Comparison of ENCODE assay signal across 12 cellular contexts in the genomic region with DNA sequence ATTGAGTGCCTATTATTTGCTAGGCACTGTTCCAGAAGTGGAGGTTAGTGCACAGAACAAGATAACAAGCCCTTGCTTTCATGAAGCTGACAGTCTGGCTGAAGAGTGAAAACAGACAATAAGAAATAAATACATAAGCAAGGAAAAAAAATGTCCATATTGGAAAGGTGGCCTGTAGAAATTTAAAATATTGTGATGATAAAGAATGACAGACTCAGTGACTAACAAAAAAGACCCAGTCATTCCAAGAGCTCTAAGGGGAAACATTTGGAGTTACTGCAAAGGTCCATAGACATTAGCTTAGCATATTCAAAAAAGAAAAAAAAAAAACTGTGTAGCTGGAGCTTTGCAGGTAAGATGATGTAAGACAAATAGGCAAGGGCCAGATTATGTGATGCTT. TPM values are rescaled to one million over a fixed set of nuclear protein-coding genes. Genes with fewer than 3 reads are reported as not detected.
DNase-seq lines count a peak whose midpoint lies in the region; ATAC-seq and TF ChIP-seq lines count a peak whose summit lies in the region.
"Had no signal": no experiment of that assay in that cellular context is flagged by ENCODE, and none has a peak within 500 bp of the region (broad histone marks: within the 10 kb centered on the region; RNA-seq: fewer than 3 reads in every experiment).

No MANE protein-coding gene starts in this region.

- 0 out of 2 replicates have a peak overlapping the region, but pooled peaks have one; percentile 47 for H3K14ac ChIP-seq in IMR-90 (replicated peaks; ENCODE audit: low read depth, low read length)

- H2BK15ac ChIP-seq in IMR-90 (ENCODE audit: low read depth, low read length), result no peak overlapping the region

- no peak overlapping the region for H2AK5ac ChIP-seq in IMR-90 (ENCODE audit: low read depth, low read length)

- dilution Hi-C loops in IMR-90 (cut with HindIII; ENCODE audit: low sequenced_read_pairs, unreplicated experiment), result no loop called here
- dilution Hi-C loops in mammary epithelial cell (cut with HindIII; ENCODE audit: low sequenced_read_pairs), result no loop called here

- BruUV-seq in IMR-90 (replicated peaks; lab: Mats Ljungman, UMichigan) (no TSS peak), mammary epithelial cell (replicated peaks; lab: Mats Ljungman, UMichigan) (no TSS peak)

- CTCF ChIA-PET in IMR-90 (lab: Yijun Ruan, JAX), result interaction anchor here (0.9 to 1.0 kb wide), 2 partner anchors 89 to 131 kb away, joined by 3 to 5 read pairs; no protein-coding TSS in a partner anchor
- CTCF ChIA-PET in mammary epithelial cell (lab: Charles Lee; ENCODE audit: low non-redundant PET), result no interaction called here

- H3K9me3 ChIP-seq in BLaER1 treated with 17β-estradiol and CSF1 and Interleukin-3, amounts not matched to agents 10 nM and 100 nM (replicated peaks in 1 of 11), result no peaks in the 10 kb centered on the region
- no peaks in the 10 kb centered on the region for H3K9me3 ChIP-seq in IMR-90 (ENCODE audit: control insufficient read depth, insufficient read depth, low read length)
- H3K9me3 ChIP-seq in mammary epithelial cell (replicated peaks; ENCODE audit: insufficient read depth, low read length), result no peaks in the 10 kb centered on the region
- H3K9me3 ChIP-seq in osteoblast (ENCODE audit: low read depth, low read length), result no peaks in the 10 kb centered on the region

- H3K4me1 ChIP-seq in BLaER1 treated with 17β-estradiol and CSF1 and Interleukin-3, amounts not matched to agents 10 nM and 100 nM, result peaks cover 31 to 79% (median 49%) of the 10 kb centered on the region in 10 experiments
- H3K4me1 ChIP-seq in IMR-90 (ENCODE audit: control insufficient read depth, insufficient read depth, low read length) (peaks cover 1% of the 10 kb centered on the region; the same call in 1 of the 2 replicates), mammary epithelial cell (ENCODE audit: insufficient read depth, low read length) (peaks cover 55% of the 10 kb centered on the region), osteoblast (ENCODE audit: insufficient read depth, low read length) (peaks cover 47% of the 10 kb centered on the region)

- H3K9me1 ChIP-seq in IMR-90 (ENCODE audit: insufficient read depth, low read length), result no peaks in the 10 kb centered on the region

- peak overlapping the region in 9 of 11 experiments; percentile 88 to 94 (median 93); a peak in 17 of 22 replicates for H3K27ac ChIP-seq in BLaER1 treated with 17β-estradiol and CSF1 and Interleukin-3, amounts not matched to agents 10 nM and 100 nM
- H3K27ac ChIP-seq in IMR-90 (ENCODE audit: insufficient read depth, low read length) (no peak overlapping the region), mammary epithelial cell (ENCODE audit: insufficient read depth, low read depth, low read length) (no peak overlapping the region), osteoblast (ENCODE audit: low read depth, low read length) (no peak overlapping the region)

- H3K18ac ChIP-seq in IMR-90 (ENCODE audit: low read depth, low read length), result no peak overlapping the region

- H4K91ac ChIP-seq in IMR-90 (ENCODE audit: insufficient read depth, low read depth, low read length), result peak overlapping the region; percentile 31; the same call in 1 of the 2 replicates

- no peak for TF ChIP-seq POLR2A in IMR-90 (IDR thresholded peaks at IDR 0.05; ENCODE audit: low read depth, low read length)

- H2BK120ac ChIP-seq in IMR-90 (ENCODE audit: low read depth, low read length), result peak overlapping the region; percentile 52; the same call in 1 of the 2 replicates

- H2BK5ac ChIP-seq in IMR-90 (ENCODE audit: low read depth, low read length, poor library complexity, severe bottlenecking), result peak overlapping the region; percentile 58

- H3K23ac ChIP-seq in IMR-90 (ENCODE audit: low read depth, low read length), result no peak overlapping the region

- TF ChIP-seq RAD21 in IMR-90 (IDR thresholded peaks at IDR 0.05; ENCODE audit: low read length), result no peak

- POLR2A ChIA-PET in IMR-90 (lab: Charles Lee; ENCODE audit: unreplicated experiment), result no interaction called here

- ATAC-seq in IMR-90 (ENCODE audit: low read depth), result no peak

- TF ChIP-seq CTCF in IMR-90 (conservative IDR thresholded peaks at IDR 0.05; ENCODE audit: low read depth, low read length) (no peak), mammary epithelial cell (conservative IDR thresholded peaks at IDR 0.05 in 1 of 2, IDR thresholded peaks at IDR 0.05 in 1 of 2; ENCODE audit: extremely low read depth in 1 of 2, insufficient read depth in 1 of 2, low read depth in 1 of 2, low read length in 2 of 2) (no peak), osteoblast (IDR thresholded peaks at IDR 0.05; ENCODE audit: extremely low read depth, low read depth, low read length) (no peak)

- DNase-seq in IMR-90, result no peak
- no peak for DNase-seq in mammary epithelial cell
- DNase-seq in osteoblast (ENCODE audit: insufficient read length, low spot score, missing footprints), result no peak
- DNase-seq in H7, result no peak
- no peak for DNase-seq in stimulated activated CD4-positive, alpha-beta T cell treated with anti-CD3 and anti-CD28 coated beads, Interleukin-2, amount 100 ng/mL, for 48 hours
- no peak for DNase-seq in NCI-H69 (lab: John Stamatoyannopoulos, UW)
- DNase-seq in stimulated activated CD4-positive, alpha-beta T cell treated with anti-CD3 and anti-CD28 coated beads, Interleukin-15, amount 100 ng/mL, for 24 hours, result no peak
- DNase-seq: activated CD8-positive, alpha-beta memory T cell treated with anti-CD3 and anti-CD28 coated beads, Interleukin-2, amount 50 U/mL, for 48 hours; COR-L47; Karpas-422; NCI-H226 had no signal

- no peak overlapping the region for H2AK9ac ChIP-seq in IMR-90 (replicated peaks; ENCODE audit: low read depth, low read length, poor library complexity)

- H3K79me1 ChIP-seq in IMR-90 (ENCODE audit: low read depth in 1 of 2, low read length in 2 of 2), result peaks cover 0 to 15% of the 10 kb centered on the region in 2 experiments; a peak in 2 of 4 replicates

- in situ Hi-C loops in IMR-90 (cut with MboI; ENCODE audit: low sequenced_read_pairs) (loop anchor here (5.0 kb wide), 1 partner anchor 108 kb away; no protein-coding TSS in a partner anchor), mammary epithelial cell (cut with MboI; ENCODE audit: low sequenced_read_pairs in 2 of 2) (loop anchor here in 1 of 2 donors (5.0 kb wide), 1 partner anchor 113 kb away; no protein-coding TSS in a partner anchor)

- peak overlapping the region in 8 of 11 experiments; percentile 87 to 98 (median 92); a peak in 14 of 22 replicates for H3K9ac ChIP-seq in BLaER1 treated with 17β-estradiol and CSF1 and Interleukin-3, amounts not matched to agents 10 nM and 100 nM
- no peak overlapping the region for H3K9ac ChIP-seq in IMR-90 (ENCODE audit: low read depth, low read length)
- H3K9ac ChIP-seq in mammary epithelial cell (ENCODE audit: insufficient read depth, low read length), result no peak overlapping the region

- peaks cover 0 to 10% (median 0%) of the 10 kb centered on the region in 11 experiments; a peak in 4 of 22 replicates for H4K20me1 ChIP-seq in BLaER1 treated with 17β-estradiol and CSF1 and Interleukin-3, amounts not matched to agents 10 nM and 100 nM
- H4K20me1 ChIP-seq in IMR-90 (ENCODE audit: insufficient read depth, low read length), result peaks cover 3% of the 10 kb centered on the region; the same call in 1 of the 2 replicates
- no peaks in the 10 kb centered on the region for H4K20me1 ChIP-seq in mammary epithelial cell (ENCODE audit: insufficient read depth, low read length)
- peaks cover 4% of the 10 kb centered on the region for H4K20me1 ChIP-seq in osteoblast (ENCODE audit: insufficient read depth, low read length)

- peak overlapping the region; percentile 75 to 97 (median 86) for H3K4me2 ChIP-seq in BLaER1 treated with 17β-estradiol and CSF1 and Interleukin-3, amounts not matched to agents 10 nM and 100 nM
- H3K4me2 ChIP-seq in IMR-90 (ENCODE audit: low read depth, low read length), result no peak overlapping the region
- H3K4me2 ChIP-seq in mammary epithelial cell (ENCODE audit: insufficient read depth, low read depth, low read length), result peak overlapping the region; percentile 92
- no peak overlapping the region for H3K4me2 ChIP-seq in osteoblast (ENCODE audit: insufficient read depth, low read length)

- H2BK20ac ChIP-seq in IMR-90 (ENCODE audit: low read depth, low read length), result no peak overlapping the region

- H2AFZ ChIP-seq in IMR-90 (replicated peaks; ENCODE audit: low read length, poor library complexity) (no peak overlapping the region), mammary epithelial cell (ENCODE audit: low read depth, low read length) (no peak overlapping the region), osteoblast (ENCODE audit: low read length) (peak overlapping the region; percentile 43)

- H3K27me3 ChIP-seq in BLaER1 treated with 17β-estradiol and CSF1 and Interleukin-3, amounts not matched to agents 10 nM and 100 nM, result no peaks in the 10 kb centered on the region; a peak in 1 of 22 replicates
- H3K27me3 ChIP-seq in IMR-90 (ENCODE audit: control insufficient read depth, insufficient read depth, low read length) (no peaks in the 10 kb centered on the region), mammary epithelial cell (ENCODE audit: insufficient read depth, low read length) (no peaks in the 10 kb centered on the region), osteoblast (ENCODE audit: insufficient read depth, low read length) (no peaks in the 10 kb centered on the region), H7 (ENCODE audit: control insufficient read depth, insufficient read depth, low read length) (peaks cover 5% of the 10 kb centered on the region; the same call in 1 of the 2 replicates)

- H3K4ac ChIP-seq in IMR-90 (ENCODE audit: low read depth, low read length), result peak overlapping the region; percentile 47; the same call in 1 of the 2 replicates

- peak overlapping the region in 5 of 10 experiments; percentile 85 to 97 (median 95); a peak in 7 of 20 replicates for H3K4me3 ChIP-seq in BLaER1 treated with 17β-estradiol and CSF1 and Interleukin-3, amounts not matched to agents 10 nM and 100 nM
- no peak overlapping the region for H3K4me3 ChIP-seq in IMR-90 (ENCODE audit: insufficient read depth, low read depth, low read length)
- H3K4me3 ChIP-seq in mammary epithelial cell (replicated peaks in 1 of 3; ENCODE audit: insufficient read depth in 1 of 3, low read depth in 2 of 3, low read length in 3 of 3), result no peak overlapping the region
- no peak overlapping the region for H3K4me3 ChIP-seq in osteoblast (ENCODE audit: insufficient read depth, low read length)
- H3K4me3 ChIP-seq in H7 (ENCODE audit: insufficient read depth, low read depth, low read length), result no peak overlapping the region

- peak overlapping the region; percentile 38 to 43; a peak in 1 of 4 replicates for H4K8ac ChIP-seq in IMR-90 (ENCODE audit: low read depth in 2 of 2, low read length in 2 of 2)

- H4K5ac ChIP-seq in IMR-90 (ENCODE audit: low read depth, low read length), result no peak overlapping the region

- H3K79me2 ChIP-seq in mammary epithelial cell (ENCODE audit: insufficient read depth, low read length), result peaks cover 40% of the 10 kb centered on the region
- H3K79me2 ChIP-seq in osteoblast (ENCODE audit: insufficient read depth, low read length), result peaks cover 37% of the 10 kb centered on the region

- H3K36me3 ChIP-seq in BLaER1 treated with 17β-estradiol and CSF1 and Interleukin-3, amounts not matched to agents 10 nM and 100 nM, result peaks cover 0 to 18% (median 11%) of the 10 kb centered on the region in 11 experiments; a peak in 13 of 22 replicates
- H3K36me3 ChIP-seq in IMR-90 (ENCODE audit: control insufficient read depth, insufficient read depth, low read length) (peaks cover 2% of the 10 kb centered on the region; the same call in 1 of the 2 replicates), mammary epithelial cell (ENCODE audit: insufficient read depth, low read length) (peaks cover 4% of the 10 kb centered on the region), osteoblast (ENCODE audit: insufficient read depth, low read length) (peaks cover 2% of the 10 kb centered on the region), H7 (replicated peaks; ENCODE audit: control insufficient read depth, insufficient read depth, low read length) (no peaks in the 10 kb centered on the region)

- H3K56ac ChIP-seq in IMR-90 (ENCODE audit: extremely low read depth, insufficient read depth, low read length), result no peak overlapping the region

- intact Hi-C loops in IMR-90 (cut with micrococcal nuclease) (loop anchor here (5.0 to 10.0 kb wide), 3 partner anchors 219 to 1122 kb away; no protein-coding TSS in a partner anchor), mammary epithelial cell (cut with micrococcal nuclease) (loop anchor here (5.0 to 10.0 kb wide), 3 partner anchors 47 to 241 kb away; no protein-coding TSS in a partner anchor)

RNA-seq across cellular contexts. Expression of a gene that starts 1.0 kb away (rescaled TPM):
- 88.5 and 115 TPM in 2 replicates for total RNA-seq in IMR-90 (2012; rRNA removed)
- 36.5 and 46.8 TPM in 2 replicates for polyA plus RNA-seq in IMR-90 (2012; rRNA removed)
- polyA plus RNA-seq in IMR-90 (2012; cell fraction: cytosol; rRNA removed), result 7.4 and 14.9 TPM in 2 replicates
- 3.8 and 22.8 TPM in 2 replicates for polyA plus RNA-seq in IMR-90 (2012; cell fraction: nucleus; rRNA removed; ENCODE audit: low replicate concordance)
- 100 to 1,000 TPM in 1 of 2 donors, 10 to 100 TPM in 1; 28.3 to 116 TPM for total RNA-seq in mammary epithelial cell
- polyA plus RNA-seq in mammary epithelial cell, result 41.0 TPM
- polyA minus RNA-seq in mammary epithelial cell, result 88.8 TPM
- total RNA-seq in osteoblast, result 86.9 and 97.4 TPM in 2 replicates
- 7.7 and 10.8 TPM in 2 replicates for total RNA-seq in H7 (2014; rRNA removed; shearing (Covaris generic))

Comparison
In these comparisons a context has a peak if more than half of its experiments do, and no peak if none do; other contexts are left out.
1. H3K27ac ChIP-seq: peak in BLaER1 treated with 17β-estradiol and CSF1 and Interleukin-3, amounts not matched to agents 10 nM and 100 nM (9 of 11); none in IMR-90 (single experiment), mammary epithelial cell (single experiment) and osteoblast (single experiment).
2. H3K4me2 ChIP-seq: peak in BLaER1 treated with 17β-estradiol and CSF1 and Interleukin-3, amounts not matched to agents 10 nM and 100 nM (11 of 11) and mammary epithelial cell (single experiment); none in IMR-90 (single experiment) and osteoblast (single experiment).
3. H3K9ac ChIP-seq: peak in BLaER1 treated with 17β-estradiol and CSF1 and Interleukin-3, amounts not matched to agents 10 nM and 100 nM (8 of 11); none in IMR-90 (single experiment) and mammary epithelial cell (single experiment).